ENCODE assay signal across 36 cellular contexts in genomic region chrX:140337263-140337662, GRCh38.
"Had no signal": no experiment of that assay in that cellular context is flagged by ENCODE, and none has a peak within 500 bp of the region (broad histone marks: within the 10 kb centered on the region; RNA-seq: fewer than 3 reads in every experiment).

No MANE protein-coding gene starts in this region.

- H3K36me3 ChIP-seq: MG63 had no signal

- H3K9me3 ChIP-seq: MG63 had no signal

- DNase-seq: Kasumi-1, MG63, MM.1S, MV-4-11, NCI-H1048, NCI-H1092, NCI-H1092 treated with DMSO at 0.1 percent for 48 hours, NCI-H1105, NCI-H1105 treated with DMSO at 0.1 percent for 48 hours, NCI-H1417, NCI-H1417 treated with DMSO at 0.1 percent for 48 hours, NCI-H1436, NCI-H1436 treated with DMSO at 0.1 percent for 48 hours, NCI-H146, NCI-H1694, NCI-H1694 treated with DMSO at 0.1 percent for 48 hours, NCI-H187, NCI-H187 treated with DMSO at 0.1 percent for 48 hours, NCI-H1930, NCI-H2029, NCI-H2029 treated with DMSO at 0.1 percent for 48 hours, NCI-H2081, NCI-H2081 treated with DMSO at 0.1 percent for 48 hours, NCI-H2107, NCI-H2171, NCI-H2171 treated with DMSO at 0.1 percent for 48 hours, NCI-H2227 treated with DMSO at 0.1 percent for 48 hours, NCI-H226, NCI-H345, NCI-H446, NCI-H446 treated with DMSO at 0.1 percent for 48 hours, NCI-H510A, NCI-H510A treated with DMSO at 0.1 percent for 48 hours, NCI-H524, NCI-H524 treated with DMSO at 0.1 percent for 48 hours, NCI-H526 had no signal

- H3K27me3 ChIP-seq: MG63 had no signal

- H3K4me3 ChIP-seq: MG63 had no signal
